Comparison of ENCODE assay signal across 8 cellular contexts in the genomic region with DNA sequence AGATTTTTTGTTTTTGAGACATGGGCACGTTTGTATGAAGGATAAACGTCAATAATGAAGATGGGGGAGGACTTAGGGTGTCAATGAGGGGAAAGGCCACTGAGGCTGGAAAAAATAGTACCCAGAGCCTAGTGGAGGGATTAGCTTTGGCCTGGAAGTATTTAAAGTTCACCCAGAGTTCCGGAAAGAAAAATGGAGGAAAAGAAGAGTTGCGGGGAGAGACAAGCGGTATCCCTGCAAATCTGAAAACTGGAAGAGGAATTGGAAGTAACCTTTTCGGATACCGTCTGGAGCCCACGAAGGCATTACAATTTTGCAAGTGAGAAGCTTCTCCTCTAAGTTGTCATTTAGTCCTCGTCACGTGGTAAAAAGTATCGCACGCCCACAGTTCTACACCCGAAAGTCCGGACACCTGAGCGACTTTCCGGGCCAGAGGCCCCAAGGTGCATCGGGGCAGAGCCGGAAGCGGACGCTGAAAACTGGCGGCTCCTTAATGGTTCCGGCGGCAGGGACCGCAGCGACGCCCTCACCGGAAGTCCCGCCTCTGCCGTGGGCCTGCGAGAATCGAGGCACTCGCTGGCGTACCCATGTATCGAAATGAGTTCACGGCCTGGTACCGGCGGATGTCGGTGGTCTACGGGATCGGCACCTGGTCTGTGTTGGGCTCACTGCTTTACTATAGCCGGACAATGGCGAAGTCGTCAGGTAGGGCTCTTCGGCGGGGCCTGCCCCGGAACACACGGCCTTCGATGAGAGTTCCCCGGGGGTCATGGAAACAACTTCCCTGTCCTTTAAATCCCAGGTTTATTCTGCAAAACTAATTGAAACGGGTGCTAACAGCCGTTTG. TPM values are rescaled to one million over a fixed set of nuclear protein-coding genes. Genes with fewer than 3 reads are reported as not detected.
DNase-seq lines count a peak whose midpoint lies in the region; ATAC-seq, FAIRE-seq and TF ChIP-seq lines count a peak whose summit lies in the region.

A gene with protein sequence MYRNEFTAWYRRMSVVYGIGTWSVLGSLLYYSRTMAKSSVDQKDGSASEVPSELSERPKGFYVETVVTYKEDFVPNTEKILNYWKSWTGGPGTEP (plus strand): TSS at position 541 of the 847 bp plus-strand sequence. CDS start 47 bp downstream, at position 588.

- ATAC-seq in GM18520 (IDR thresholded peaks at IDR 0.05; ENCODE audit: unreplicated experiment) (peak; percentile 99), HG03064 (IDR thresholded peaks at IDR 0.05; ENCODE audit: low read depth, unreplicated experiment) (peak; percentile 98), body of pancreas (peak; percentile 99), gastrocnemius medialis (peak; percentile 97 to 99)

- WGBS in body of pancreas, 2 donors, result 0 to 1% methylated on average over 17 to 51 of the region's 51 CpGs

- no peaks in the 10 kb centered on the region for H3K9me3 ChIP-seq in body of pancreas
- no peaks in the 10 kb centered on the region for H3K9me3 ChIP-seq in gastrocnemius medialis

- no peaks in the 10 kb centered on the region for H3K27me3 ChIP-seq in body of pancreas
- H3K27me3 ChIP-seq in gastrocnemius medialis, result no peaks in the 10 kb centered on the region

- TF ChIP-seq CTCF in 22Rv1 (IDR thresholded peaks at IDR 0.05) (no peak), body of pancreas (IDR thresholded peaks at IDR 0.05) (no peak), gastrocnemius medialis (IDR thresholded peaks at IDR 0.05 in 4 of 5, conservative IDR thresholded peaks at IDR 0.05 in 1 of 5) (no peak)

- peak; percentile 80 for FAIRE-seq in TTC549 (lab: Jason Lieb, UNC)

- intact Hi-C loops in body of pancreas (cut with DNase I) (no loop called here), gastrocnemius medialis (cut with DNase I; ENCODE audit: low total_unique reads) (loop anchor here (1.0 to 5.0 kb wide), 4 partner anchors 60 to 280 kb away; a partner anchor contains a TSS)

- in situ Hi-C loops in gastrocnemius medialis (cut with MboI; ENCODE audit: low sequenced_read_pairs in 4 of 4), result loop anchor here in 1 of 4 donors (25.0 kb wide), 1 partner anchor 1830 kb away; a partner anchor contains a TSS

- DNase-seq in NCI-H2107 treated with DMSO at 0.1 percent for 48 hours (lab: John Stamatoyannopoulos, UW; ENCODE audit: unreplicated experiment) (peak; percentile 52), body of pancreas (peak; percentile 92 to 95 (median 93)), iPS DF 4.7 (ENCODE audit: extremely low read depth, low spot score) (peak; percentile 71), gastrocnemius medialis (peak; percentile 88)

- H3K4me1 ChIP-seq in body of pancreas (peaks cover 6% of the 10 kb centered on the region), gastrocnemius medialis (peaks cover 13 to 20% of the 10 kb centered on the region in 2 donors)

- H3K36me3 ChIP-seq in body of pancreas (replicated peaks in 1 of 2; ENCODE audit: insufficient read depth in 1 of 2, low read depth in 2 of 2), result peaks cover 4 to 6% of the 10 kb centered on the region in 2 donors
- H3K36me3 ChIP-seq in gastrocnemius medialis, result peaks cover 0 to 33% of the 10 kb centered on the region in 2 donors

- H3K4me3 ChIP-seq in body of pancreas (peak within 1 kb of the TSS; percentile 10 to 59), gastrocnemius medialis (peak within 1 kb of the TSS; percentile 61 to 85 (median 78))

- peak within 1 kb of the TSS; percentile 79 for H3K27ac ChIP-seq in 22Rv1
- peak within 1 kb of the TSS; percentile 77 to 89 (median 87) for H3K27ac ChIP-seq in body of pancreas
- H3K27ac ChIP-seq in gastrocnemius medialis, result peak within 1 kb of the TSS; percentile 82 to 90 (median 86)

- TF ChIP-seq POLR2A in body of pancreas (IDR thresholded peaks at IDR 0.05), result peak in 2 of 3 donors; percentile 72 to 73
- TF ChIP-seq POLR2A in gastrocnemius medialis (IDR thresholded peaks at IDR 0.05), result peak in 1 of 2 donors; percentile 45

RNA-seq across cellular contexts. Expression of the gene that starts here (rescaled TPM):
- total RNA-seq in body of pancreas (10 to 100 TPM; 41.2 to 58.4 TPM), gastrocnemius medialis (100 to 1,000 TPM; 203 to 374 (median 286) TPM)

Comparison
In these comparisons a context has a peak if more than half of its experiments do, and no peak if none do; other contexts are left out.
1. Peak in every context shown above with its lines: DNase-seq, ATAC-seq, H3K4me3 ChIP-seq and H3K27ac ChIP-seq.